In the genomic region with DNA sequence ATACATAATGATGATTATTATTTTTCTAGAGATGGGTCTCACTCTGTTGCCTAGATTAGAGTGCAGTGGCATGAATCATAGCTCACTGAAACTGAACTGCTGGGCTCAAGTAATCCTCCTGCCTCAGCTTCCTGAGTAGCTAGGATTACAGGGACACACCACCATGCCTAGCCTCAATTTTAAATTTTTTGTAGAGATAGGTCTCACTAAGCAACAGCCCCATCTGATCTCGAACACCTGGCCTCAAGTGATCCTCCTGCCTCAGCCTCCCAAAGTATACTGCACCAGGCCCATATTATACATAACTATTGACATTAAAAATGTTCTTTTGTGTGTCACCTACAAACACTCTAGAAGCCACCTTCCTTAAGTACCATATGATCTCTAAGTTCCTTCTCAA, we compare ENCODE assay signal across 1 cellular context.
TF ChIP-seq lines count a peak whose summit lies in the region.

No MANE protein-coding gene starts in this region.

TF ChIP-seq in HepG2, 621 proteins besides CTCF, POLR2A, EP300 and RAD21:
- no peak for TF ChIP-seq KAT8 (CRISPR knock-in tag; IDR thresholded peaks at IDR 0.05)
- TF ChIP-seq PTBP1 (IDR thresholded peaks at IDR 0.05; ENCODE audit: low read depth, low read length, poor library complexity, severe bottlenecking) = no peak
